ENCODE assay signal across 27 cellular contexts in the genomic region with DNA sequence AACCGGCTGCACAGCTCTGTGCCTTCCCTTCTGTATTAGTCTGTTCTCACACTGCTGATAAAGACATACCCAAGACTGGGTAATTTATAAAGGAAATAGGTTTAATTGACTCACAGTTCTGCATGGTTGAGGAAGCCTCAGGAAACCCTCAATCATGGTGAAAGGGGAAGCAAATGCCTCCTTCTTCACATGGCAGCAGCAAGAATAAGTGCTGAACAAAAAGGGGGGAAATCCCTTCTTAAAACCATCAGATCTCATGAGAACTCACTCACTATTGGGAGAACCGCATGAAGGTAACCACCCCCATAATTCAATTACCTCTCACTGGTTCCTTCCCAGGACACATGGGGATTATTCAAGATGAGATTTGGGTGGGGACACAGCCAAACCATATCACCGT.
"Had no signal": no experiment of that assay in that cellular context is flagged by ENCODE, and none has a peak within 500 bp of the region (broad histone marks: within the 10 kb centered on the region; RNA-seq: fewer than 3 reads in every experiment).

No MANE protein-coding gene starts in this region.

- H3K36me3 Mint-ChIP-seq: naive B cell; naive thymus-derived CD8-positive, alpha-beta T cell; natural killer cell treated with Interleukin-12 subunit alpha and Interleukin-12 subunit beta and Interleukin-15 and Interleukin-18, amount 100 ng/mL, for 72 hours; neural progenitor cell; type B pancreatic cell had no signal

- H3K4me1 Mint-ChIP-seq: naive B cell; naive thymus-derived CD8-positive, alpha-beta T cell; neural progenitor cell; stimulated activated naive CD8-positive, alpha-beta T cell treated with anti-CD3 and anti-CD28 coated beads, Interleukin-15, amount 100 ng/mL, for 72 hours had no signal

- DNase-seq: naive B cell; naive thymus-derived CD8-positive, alpha-beta T cell; occipital lobe; ovary; posterior cingulate gyrus; psoas muscle; right cardiac atrium; right lobe of liver; sigmoid colon; stimulated activated CD4-positive, alpha-beta T cell treated with anti-CD3 and anti-CD28 coated beads, Interleukin-15, amount 100 ng/mL, for 24 hours; stimulated activated CD4-positive, alpha-beta T cell treated with anti-CD3 and anti-CD28 coated beads, Interleukin-2, amount 100 ng/mL, for 24 hours; stimulated activated CD4-positive, alpha-beta T cell treated with anti-CD3 and anti-CD28 coated beads, Interleukin-2, amount 100 ng/mL, for 48 hours; stimulated activated CD4-positive, alpha-beta T cell treated with anti-CD3 and anti-CD28 coated beads, Interleukin-4, amount 100 ng/mL, for 4 hours; stimulated activated CD8-positive, alpha-beta memory T cell treated with anti-CD3 and anti-CD28 coated beads, Interleukin-4, amount 100 ng/mL, for 48 hours; stimulated activated naive CD4-positive, alpha-beta T cell; stimulated activated naive CD8-positive, alpha-beta T cell treated with anti-CD3 and anti-CD28 coated beads, Interleukin-15, amount 100 ng/mL, for 72 hours; stimulated activated naive CD8-positive, alpha-beta T cell treated with anti-CD3 and anti-CD28 coated beads, Interleukin-15, Interleukin-2, amounts not matched to agents 100 U/mL and 50 U/mL, for 24 hours; substantia nigra; testis; tibial artery; transverse colon; upper lobe of right lung; uterus had no signal

- H3K4me3 Mint-ChIP-seq: naive B cell; naive thymus-derived CD8-positive, alpha-beta T cell; natural killer cell treated with Interleukin-12 subunit alpha and Interleukin-12 subunit beta and Interleukin-15 and Interleukin-18, amount 100 ng/mL, for 72 hours; neural progenitor cell; stimulated activated naive CD8-positive, alpha-beta T cell treated with anti-CD3 and anti-CD28 coated beads, Interleukin-15, amount 100 ng/mL, for 72 hours; type B pancreatic cell had no signal

- H3K27me3 Mint-ChIP-seq: type B pancreatic cell had no signal

- H3K9me3 Mint-ChIP-seq: natural killer cell treated with Interleukin-12 subunit alpha and Interleukin-12 subunit beta and Interleukin-15 and Interleukin-18, amount 100 ng/mL, for 72 hours; type B pancreatic cell had no signal

- H3K27ac Mint-ChIP-seq: naive B cell; naive thymus-derived CD8-positive, alpha-beta T cell; natural killer cell treated with Interleukin-12 subunit alpha and Interleukin-12 subunit beta and Interleukin-15 and Interleukin-18, amount 100 ng/mL, for 72 hours; neural progenitor cell; progenitor cell of endocrine pancreas; stimulated activated naive CD8-positive, alpha-beta T cell treated with anti-CD3 and anti-CD28 coated beads, Interleukin-15, amount 100 ng/mL, for 72 hours; type B pancreatic cell had no signal

- ATAC-seq: naive thymus-derived CD8-positive, alpha-beta T cell; natural killer cell treated with Interleukin-12 subunit alpha and Interleukin-12 subunit beta and Interleukin-15 and Interleukin-18, amount 100 ng/mL, for 72 hours; psoas muscle; right cardiac atrium; stimulated activated naive CD8-positive, alpha-beta T cell treated with anti-CD3 and anti-CD28 coated beads, Interleukin-15, Interleukin-2, amounts not matched to agents 100 U/mL and 50 U/mL, for 24 hours; upper lobe of right lung had no signal
